In genomic region chr1:22289251-22289995, GRCh38 we compare ENCODE assay signal across 28 cellular contexts.
DNase-seq lines count a peak whose midpoint lies in the region; ATAC-seq, FAIRE-seq and TF ChIP-seq lines count a peak whose summit lies in the region.
"Had no signal": no experiment of that assay in that cellular context is flagged by ENCODE, and none has a peak within 500 bp of the region (broad histone marks: within the 10 kb centered on the region; RNA-seq: fewer than 3 reads in every experiment).

No MANE protein-coding gene starts in this region.

- no peaks in the 10 kb centered on the region for H3K79me2 ChIP-seq in HCT116 (ENCODE audit: insufficient read depth, low read length)

- no peak for FAIRE-seq in kidney (lab: Jason Lieb, UNC)
- FAIRE-seq: endometrium had no signal

- H3K9ac ChIP-seq in HCT116 (ENCODE audit: low read length), result no peak overlapping the region
- H3K9ac ChIP-seq in kidney (ENCODE audit: low read length in 2 of 2), result no peak overlapping the region

- 0 out of 2 replicates have a peak overlapping the region, but pooled peaks have one; percentile 7 for H3K4me2 ChIP-seq in HCT116 (ENCODE audit: low read length)

- H3K27me3 ChIP-seq in HCT116 (ENCODE audit: insufficient read depth, low read length) (no peaks in the 10 kb centered on the region), upper lobe of right lung (peaks cover 3% of the 10 kb centered on the region), esophagus squamous epithelium (peaks cover 0 to 18% (median 0%) of the 10 kb centered on the region in 4 donors)
- H3K27me3 ChIP-seq: body of pancreas, ovary had no signal

- no peaks in the 10 kb centered on the region for H3K9me2 ChIP-seq in HCT116 (ENCODE audit: insufficient read depth)

- H3K4me3 ChIP-seq in HCT116 (replicated peaks in 1 of 2; ENCODE audit: low read depth in 1 of 2, low read length in 2 of 2), result no peak overlapping the region
- no peak overlapping the region for H3K4me3 ChIP-seq in kidney (ENCODE audit: low read length in 2 of 2)
- H3K4me3 ChIP-seq in upper lobe of right lung, result no peak overlapping the region
- no peak overlapping the region for H3K4me3 ChIP-seq in esophagus squamous epithelium
- H3K4me3 ChIP-seq: body of pancreas, ovary, sigmoid colon, tibial artery had no signal

- H3K4me1 ChIP-seq in HCT116 (ENCODE audit: control insufficient read depth in 1 of 2, insufficient read depth in 2 of 2, low read length in 2 of 2), result peaks cover 0 to 8% of the 10 kb centered on the region in 2 experiments; a peak in 1 of 4 replicates
- no peaks in the 10 kb centered on the region for H3K4me1 ChIP-seq in kidney (ENCODE audit: control insufficient read depth in 1 of 2, insufficient read depth in 1 of 2, low read depth in 1 of 2, low read length in 2 of 2)
- H3K4me1 ChIP-seq in upper lobe of right lung, result no peaks in the 10 kb centered on the region
- H3K4me1 ChIP-seq in esophagus squamous epithelium, result no peaks in the 10 kb centered on the region
- H3K4me1 ChIP-seq: sigmoid colon, tibial artery had no signal

- H3K9me3 ChIP-seq in HCT116 (ENCODE audit: control insufficient read depth in 1 of 2, insufficient read depth in 1 of 2, low read depth in 1 of 2, low read length in 2 of 2), result no peaks in the 10 kb centered on the region
- H3K9me3 ChIP-seq in kidney (ENCODE audit: control insufficient read depth in 1 of 2, low read length in 2 of 2), result no peaks in the 10 kb centered on the region
- no peaks in the 10 kb centered on the region for H3K9me3 ChIP-seq in upper lobe of right lung
- H3K9me3 ChIP-seq in esophagus squamous epithelium, result no peaks in the 10 kb centered on the region
- H3K9me3 ChIP-seq: body of pancreas, ovary, tibial artery had no signal

- intact Hi-C loops in HCT116 (cut with micrococcal nuclease), result no loop called here
- intact Hi-C loops in kidney (cut with DNase I), result no loop called here
- intact Hi-C loops in sciatic nerve (cut with DNase I), result no loop called here
- intact Hi-C loops in upper lobe of right lung (cut with DNase I), result no loop called here
- intact Hi-C loops in esophagus squamous epithelium (cut with DNase I), result no loop called here

- H3K4me3 Mint-ChIP-seq in chondrocyte (ENCODE audit: unreplicated experiment), result no peak overlapping the region
- H3K4me3 Mint-ChIP-seq: CD4-positive, CD25-positive, alpha-beta regulatory T cell; HFFc6; mesothelial cell of epicardium; naive thymus-derived CD8-positive, alpha-beta T cell; stimulated activated naive CD8-positive, alpha-beta T cell treated with anti-CD3 and anti-CD28 coated beads, Interleukin-15, Interleukin-2, amounts not matched to agents 100 ng/mL and 50 ng/mL, for 24 hours had no signal

- no peak for ATAC-seq in HCT116
- no peak for ATAC-seq in sciatic nerve
- ATAC-seq in GM18498 (IDR thresholded peaks at IDR 0.05; ENCODE audit: unreplicated experiment), result no peak
- ATAC-seq in upper lobe of right lung, result no peak
- ATAC-seq: body of pancreas; naive thymus-derived CD8-positive, alpha-beta T cell; Right ventricle myocardium inferior had no signal

- H4K20me1 ChIP-seq in HCT116 (ENCODE audit: insufficient read depth), result no peaks in the 10 kb centered on the region

- H3K27me3 Mint-ChIP-seq in chondrocyte (ENCODE audit: low read depth), result peaks cover 5% of the 10 kb centered on the region

- TF ChIP-seq POLR2A in HCT116 (IDR thresholded peaks at IDR 0.05; ENCODE audit: borderline replicate concordance, extremely low read depth, insufficient read depth, insufficient read length) (no peak), esophagus squamous epithelium (IDR thresholded peaks at IDR 0.05) (no peak)

- H3K27ac ChIP-seq in HCT116 (ENCODE audit: low read depth, low read length) (no peak overlapping the region), kidney (ENCODE audit: low read depth in 2 of 2, low read length in 2 of 2) (no peak overlapping the region), upper lobe of right lung (no peak overlapping the region), esophagus squamous epithelium (no peak overlapping the region)
- H3K27ac ChIP-seq: body of pancreas, sigmoid colon, tibial artery had no signal

- DNase-seq in HCT116 (ENCODE audit: low read depth, low spot score), result no peak
- peak; percentile 40 for DNase-seq in chondrocyte (ENCODE audit: low spot score)
- DNase-seq in kidney, result peak; percentile 45
- DNase-seq in sciatic nerve (ENCODE audit: low spot score), result peak; percentile 10
- no peak for DNase-seq in dedifferentiated amniotic fluid mesenchymal stem cell (ENCODE audit: extremely low spot score)
- no peak for DNase-seq in upper lobe of right lung
- no peak for DNase-seq in esophagus squamous epithelium (lab: John Stamatoyannopoulos, UW)
- DNase-seq: activated CD4-positive, alpha-beta T cell treated with anti-CD3 and anti-CD28 coated beads, Interleukin-2, amount 50 U/mL, for 1 hour; body of pancreas; CD4-positive, CD25-positive, alpha-beta regulatory T cell; cortex of kidney; glutamatergic neuron; HFFc6; NCI-H1105 treated with DMSO at 0.1 percent for 48 hours; NCI-H2029; NCI-H2227 treated with DMSO at 0.1 percent for 48 hours; OCI-M1; sigmoid colon; T-helper 9 cell had no signal

- POLR2A ChIA-PET in HCT116 (lab: Charles Lee), result no interaction called here

- TF ChIP-seq RAD21 in HCT116 (IDR thresholded peaks at IDR 0.05; ENCODE audit: low read depth), result no peak

- no TSS peak for BruUV-seq in HCT116 (replicated peaks; lab: Mats Ljungman, UMichigan)

- no peaks in the 10 kb centered on the region for H3K9me3 Mint-ChIP-seq in chondrocyte (ENCODE audit: low read depth)
- H3K9me3 Mint-ChIP-seq: activated T-helper 2 cell treated with anti-CD3 and anti-CD28 coated beads, Interferon-gamma antibody, Interleukin-2, Interleukin-4, amounts not matched to agents 10 μg/mL and 5 μg/mL and 100 μg/mL, durations not matched to agents 14 hours and 24 hours and 36 hours; HFFc6; mesothelial cell of epicardium; stimulated activated naive CD8-positive, alpha-beta T cell treated with anti-CD3 and anti-CD28 coated beads, Interleukin-15, Interleukin-2, amounts not matched to agents 100 ng/mL and 50 ng/mL, for 24 hours had no signal

- peaks cover 4% of the 10 kb centered on the region for H3K4me1 Mint-ChIP-seq in chondrocyte (ENCODE audit: low read depth)
- H3K4me1 Mint-ChIP-seq: CD4-positive, CD25-positive, alpha-beta regulatory T cell had no signal

- CTCF ChIA-PET in HCT116 (lab: Charles Lee), result no interaction called here

- H3K36me3 Mint-ChIP-seq in chondrocyte (ENCODE audit: low read depth), result no peaks in the 10 kb centered on the region
- H3K36me3 Mint-ChIP-seq: CD4-positive, CD25-positive, alpha-beta regulatory T cell; mesothelial cell of epicardium had no signal

- H2AFZ ChIP-seq in HCT116 (ENCODE audit: low read depth, low read length, poor library complexity, severe bottlenecking), result no peak overlapping the region

- 75 to 78% methylated on average over 8 to 12 of the region's 12 CpGs for WGBS in esophagus squamous epithelium, 2 donors

- TF ChIP-seq CTCF in HCT116 (IDR thresholded peaks at IDR 0.05 in 2 of 3, conservative IDR thresholded peaks at IDR 0.05 in 1 of 3; ENCODE audit: borderline replicate concordance in 1 of 3, insufficient read depth in 1 of 3, low read depth in 2 of 3, low read length in 2 of 3) (no peak), chondrocyte (IDR thresholded peaks at IDR 0.05) (no peak), kidney (IDR thresholded peaks at IDR 0.05; ENCODE audit: borderline replicate concordance, extremely low read depth, insufficient read depth) (no peak), upper lobe of right lung (IDR thresholded peaks at IDR 0.05) (no peak), esophagus squamous epithelium (IDR thresholded peaks at IDR 0.05) (no peak)

- RAD21 ChIA-PET in HCT116 (lab: Charles Lee; ENCODE audit: low non-redundant PET in 1 of 2, low total read pairs in 2 of 2, uncharacterized antibody in 2 of 2, unreplicated experiment in 2 of 2), result no interaction called here

- H3K27ac Mint-ChIP-seq in chondrocyte (ENCODE audit: unreplicated experiment), result no peak overlapping the region
- H3K27ac Mint-ChIP-seq: activated T-helper 2 cell treated with anti-CD3 and anti-CD28 coated beads, Interferon-gamma antibody, Interleukin-2, Interleukin-4, amounts not matched to agents 10 μg/mL and 5 μg/mL and 100 μg/mL, durations not matched to agents 14 hours and 24 hours and 36 hours; CD4-positive, CD25-positive, alpha-beta regulatory T cell; HFFc6; mesothelial cell of epicardium; naive thymus-derived CD8-positive, alpha-beta T cell; stimulated activated naive CD8-positive, alpha-beta T cell treated with anti-CD3 and anti-CD28 coated beads, Interleukin-15, Interleukin-2, amounts not matched to agents 100 ng/mL and 50 ng/mL, for 24 hours had no signal

- H3K36me3 ChIP-seq in HCT116 (ENCODE audit: control insufficient read depth in 1 of 2, insufficient read depth in 2 of 2, low read length in 2 of 2) (no peaks in the 10 kb centered on the region), kidney (ENCODE audit: control insufficient read depth in 1 of 2, insufficient read depth in 2 of 2, low read length in 2 of 2) (no peaks in the 10 kb centered on the region), upper lobe of right lung (no peaks in the 10 kb centered on the region), esophagus squamous epithelium (no peaks in the 10 kb centered on the region)
- H3K36me3 ChIP-seq: ovary, sigmoid colon, tibial artery had no signal

TF ChIP-seq in HCT116, 20 proteins besides CTCF, POLR2A, EP300 and RAD21:
- no peak for TF ChIP-seq CBX3 (IDR thresholded peaks at IDR 0.05; ENCODE audit: low read depth)

Comparison
In these comparisons a context has a peak if more than half of its experiments do, and no peak if none do; other contexts are left out.
1. DNase-seq: peak in chondrocyte (single experiment), kidney (single experiment) and sciatic nerve (single experiment); none in HCT116 (single experiment), dedifferentiated amniotic fluid mesenchymal stem cell (single experiment), upper lobe of right lung (single experiment) and esophagus squamous epithelium (single experiment).